In the genomic region with DNA sequence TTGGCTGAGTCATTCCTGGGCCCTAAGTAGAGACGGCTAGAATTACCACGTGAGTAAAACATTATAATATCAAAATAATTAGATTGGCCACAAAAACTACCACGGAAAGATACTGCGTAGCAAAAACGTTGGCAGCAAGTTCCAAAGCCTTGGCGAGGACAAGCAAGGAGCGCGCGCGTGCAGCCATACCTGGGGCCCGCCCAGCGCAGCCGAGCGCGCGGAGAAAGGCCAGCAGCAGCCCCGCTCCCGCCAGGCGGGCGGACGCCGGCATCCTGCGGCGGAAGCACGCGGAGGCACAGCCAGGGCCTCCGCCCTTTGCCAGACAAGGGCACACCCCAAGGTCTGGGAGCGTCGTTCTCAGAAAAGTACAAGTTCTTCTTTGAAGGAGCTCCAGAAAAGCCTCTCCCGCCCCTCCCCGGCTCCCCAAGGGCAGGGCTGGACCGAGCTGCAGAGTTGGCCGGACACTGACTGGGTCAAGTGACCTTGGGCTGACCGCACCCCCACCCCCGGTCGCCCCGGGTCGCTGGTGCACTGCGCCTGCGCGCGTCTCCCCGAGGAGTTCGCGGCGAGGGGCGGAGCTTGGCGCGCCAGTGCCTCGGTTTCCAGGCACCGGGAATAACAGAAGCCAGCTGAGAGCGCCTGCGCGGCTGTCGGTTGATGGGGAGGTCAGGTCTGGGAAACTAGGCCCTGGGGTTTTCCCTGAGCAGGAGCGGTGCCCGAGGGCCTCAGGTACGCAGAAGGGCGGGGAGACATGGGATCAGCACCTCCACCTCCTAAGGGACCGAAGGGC, we compare ENCODE assay signal across 1 cellular context.
A peak's percentile ranks its signal among the peaks of the same experiment; 100 is the strongest.
TF ChIP-seq lines count a peak whose summit lies in the region.

ZC2HC1C (plus strand) TSS at position 621 of the 790 bp plus-strand sequence. CDS start 933 bp downstream, outside the sequence.

TF ChIP-seq in HepG2, 621 proteins besides CTCF, POLR2A, EP300 and RAD21 (continued from another document and continues in another):
- TF ChIP-seq, protein P1, sequence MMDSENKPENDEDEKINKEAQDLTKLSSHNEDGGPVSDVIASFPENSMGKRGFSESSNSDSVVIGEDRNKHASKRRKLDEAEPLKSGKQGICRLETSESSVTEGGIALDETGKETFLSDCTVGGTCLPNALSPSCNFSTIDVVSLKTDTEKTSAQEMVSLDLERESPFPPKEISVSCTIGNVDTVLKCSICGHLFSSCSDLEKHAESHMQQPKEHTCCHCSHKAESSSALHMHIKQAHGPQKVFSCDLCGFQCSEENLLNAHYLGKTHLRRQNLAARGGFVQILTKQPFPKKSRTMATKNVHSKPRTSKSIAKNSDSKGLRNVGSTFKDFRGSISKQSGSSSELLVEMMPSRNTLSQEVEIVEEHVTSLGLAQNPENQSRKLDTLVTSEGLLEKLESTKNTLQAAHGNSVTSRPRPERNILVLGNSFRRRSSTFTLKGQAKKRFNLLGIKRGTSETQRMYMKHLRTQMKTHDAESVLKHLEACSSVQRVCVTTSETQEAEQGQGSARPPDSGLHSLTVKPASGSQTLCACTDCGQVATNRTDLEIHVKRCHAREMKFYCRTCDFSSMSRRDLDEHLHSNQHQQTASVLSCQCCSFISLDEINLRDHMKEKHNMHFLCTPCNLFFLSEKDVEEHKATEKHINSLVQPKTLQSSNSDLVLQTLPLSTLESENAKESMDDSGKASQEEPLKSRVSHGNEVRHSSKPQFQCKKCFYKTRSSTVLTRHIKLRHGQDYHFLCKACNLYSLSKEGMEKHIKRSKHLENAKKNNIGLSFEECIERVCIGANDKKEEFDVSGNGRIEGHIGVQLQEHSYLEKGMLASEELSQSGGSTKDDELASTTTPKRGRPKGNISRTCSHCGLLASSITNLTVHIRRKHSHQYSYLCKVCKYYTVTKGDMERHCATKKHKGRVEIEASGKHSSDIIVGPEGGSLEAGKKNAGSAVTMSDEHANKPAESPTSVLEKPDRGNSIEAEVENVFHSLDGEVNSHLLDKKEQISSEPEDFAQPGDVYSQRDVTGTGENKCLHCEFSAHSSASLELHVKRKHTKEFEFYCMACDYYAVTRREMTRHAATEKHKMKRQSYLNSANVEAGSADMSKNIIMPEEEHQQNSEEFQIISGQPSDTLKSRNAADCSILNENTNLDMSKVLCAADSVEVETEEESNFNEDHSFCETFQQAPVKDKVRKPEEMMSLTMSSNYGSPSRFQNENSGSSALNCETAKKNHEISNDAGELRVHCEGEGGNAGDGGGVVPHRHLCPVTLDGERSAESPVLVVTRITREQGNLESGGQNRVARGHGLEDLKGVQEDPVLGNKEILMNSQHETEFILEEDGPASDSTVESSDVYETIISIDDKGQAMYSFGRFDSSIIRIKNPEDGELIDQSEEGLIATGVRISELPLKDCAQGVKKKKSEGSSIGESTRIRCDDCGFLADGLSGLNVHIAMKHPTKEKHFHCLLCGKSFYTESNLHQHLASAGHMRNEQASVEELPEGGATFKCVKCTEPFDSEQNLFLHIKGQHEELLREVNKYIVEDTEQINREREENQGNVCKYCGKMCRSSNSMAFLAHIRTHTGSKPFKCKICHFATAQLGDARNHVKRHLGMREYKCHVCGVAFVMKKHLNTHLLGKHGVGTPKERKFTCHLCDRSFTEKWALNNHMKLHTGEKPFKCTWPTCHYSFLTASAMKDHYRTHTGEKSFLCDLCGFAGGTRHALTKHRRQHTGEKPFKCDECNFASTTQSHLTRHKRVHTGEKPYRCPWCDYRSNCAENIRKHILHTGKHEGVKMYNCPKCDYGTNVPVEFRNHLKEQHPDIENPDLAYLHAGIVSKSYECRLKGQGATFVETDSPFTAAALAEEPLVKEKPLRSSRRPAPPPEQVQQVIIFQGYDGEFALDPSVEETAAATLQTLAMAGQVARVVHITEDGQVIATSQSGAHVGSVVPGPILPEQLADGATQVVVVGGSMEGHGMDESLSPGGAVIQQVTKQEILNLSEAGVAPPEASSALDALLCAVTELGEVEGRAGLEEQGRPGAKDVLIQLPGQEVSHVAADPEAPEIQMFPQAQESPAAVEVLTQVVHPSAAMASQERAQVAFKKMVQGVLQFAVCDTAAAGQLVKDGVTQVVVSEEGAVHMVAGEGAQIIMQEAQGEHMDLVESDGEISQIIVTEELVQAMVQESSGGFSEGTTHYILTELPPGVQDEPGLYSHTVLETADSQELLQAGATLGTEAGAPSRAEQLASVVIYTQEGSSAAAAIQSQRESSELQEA (CRISPR knock-in tag; IDR thresholded peaks at IDR 0.05; ENCODE audit: not compliant biosample characterization), result peak; percentile 49
- TF ChIP-seq FOXC1 (CRISPR knock-in tag; IDR thresholded peaks at IDR 0.05; ENCODE audit: borderline replicate concordance), result peak; percentile 82
- no peak for TF ChIP-seq HES4 (CRISPR knock-in tag; IDR thresholded peaks at IDR 0.05; ENCODE audit: borderline replicate concordance)
- peak; percentile 93 for TF ChIP-seq ZNF747 (CRISPR knock-in tag; IDR thresholded peaks at IDR 0.05; ENCODE audit: borderline replicate concordance)
- no peak for TF ChIP-seq BCLAF1 (IDR thresholded peaks at IDR 0.05)
- TF ChIP-seq TGIF2 (CRISPR knock-in tag; IDR thresholded peaks at IDR 0.05), result peak; percentile 78; the same call in 1 of the 2 replicates
- TF ChIP-seq ZNF776 (CRISPR knock-in tag; IDR thresholded peaks at IDR 0.05), result peak; percentile 29; the same call in 1 of the 2 replicates
- TF ChIP-seq, protein P2, sequence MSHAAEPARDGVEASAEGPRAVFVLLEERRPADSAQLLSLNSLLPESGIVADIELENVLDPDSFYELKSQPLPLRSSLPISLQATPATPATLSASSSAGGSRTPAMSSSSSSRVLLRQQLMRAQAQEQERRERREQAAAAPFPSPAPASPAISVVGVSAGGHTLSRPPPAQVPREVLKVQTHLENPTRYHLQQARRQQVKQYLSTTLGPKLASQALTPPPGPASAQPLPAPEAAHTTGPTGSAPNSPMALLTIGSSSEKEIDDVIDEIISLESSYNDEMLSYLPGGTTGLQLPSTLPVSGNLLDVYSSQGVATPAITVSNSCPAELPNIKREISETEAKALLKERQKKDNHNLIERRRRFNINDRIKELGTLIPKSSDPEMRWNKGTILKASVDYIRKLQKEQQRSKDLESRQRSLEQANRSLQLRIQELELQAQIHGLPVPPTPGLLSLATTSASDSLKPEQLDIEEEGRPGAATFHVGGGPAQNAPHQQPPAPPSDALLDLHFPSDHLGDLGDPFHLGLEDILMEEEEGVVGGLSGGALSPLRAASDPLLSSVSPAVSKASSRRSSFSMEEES (CRISPR knock-in tag; IDR thresholded peaks at IDR 0.05), result no peak
- TF ChIP-seq ARNT2 (CRISPR knock-in tag; IDR thresholded peaks at IDR 0.05; ENCODE audit: low read depth), result 0 out of 2 replicates have a peak, but pooled peaks have one; percentile 31
- no peak for TF ChIP-seq ZNF562 (CRISPR knock-in tag; IDR thresholded peaks at IDR 0.05; ENCODE audit: borderline replicate concordance)
- TF ChIP-seq ZNF558 (CRISPR knock-in tag; IDR thresholded peaks at IDR 0.05; ENCODE audit: borderline replicate concordance), result peak; percentile 89; the same call in 1 of the 2 replicates
- peak; percentile 75 for TF ChIP-seq SALL2 (CRISPR knock-in tag; IDR thresholded peaks at IDR 0.05)
- TF ChIP-seq STAG1 (CRISPR knock-in tag; IDR thresholded peaks at IDR 0.05), result peak; percentile 13; the same call in 1 of the 2 replicates
- TF ChIP-seq ZNF777 (CRISPR knock-in tag; IDR thresholded peaks at IDR 0.05), result peak; percentile 53; the same call in 1 of the 2 replicates
- no peak for TF ChIP-seq HNRNPK (IDR thresholded peaks at IDR 0.05; ENCODE audit: low read depth, low read length, poor library complexity, severe bottlenecking)
- TF ChIP-seq ZNF724P (CRISPR knock-in tag; IDR thresholded peaks at IDR 0.05; ENCODE audit: borderline replicate concordance), result 0 out of 2 replicates have a peak, but pooled peaks have one; percentile 61
- no peak for TF ChIP-seq ZBTB44 (CRISPR knock-in tag; IDR thresholded peaks at IDR 0.05)
- TF ChIP-seq, protein P3, sequence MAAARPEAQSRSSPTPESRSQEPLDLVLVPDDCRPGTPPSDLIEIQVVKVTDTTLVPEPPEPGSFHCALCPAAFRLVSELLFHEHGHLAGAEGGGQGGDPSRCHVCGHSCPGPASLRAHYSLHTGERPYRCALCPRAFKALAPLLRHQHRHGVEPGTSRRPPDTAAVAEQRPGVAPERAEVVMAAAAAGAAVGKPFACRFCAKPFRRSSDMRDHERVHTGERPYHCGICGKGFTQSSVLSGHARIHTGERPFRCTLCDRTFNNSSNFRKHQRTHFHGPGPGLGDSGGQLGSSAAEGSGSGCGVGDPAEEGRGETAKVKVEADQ (CRISPR knock-in tag; IDR thresholded peaks at IDR 0.05; ENCODE audit: borderline replicate concordance), result peak; percentile 56; the same call in 1 of the 2 replicates
- TF ChIP-seq TRAFD1 (CRISPR knock-in tag; IDR thresholded peaks at IDR 0.05; ENCODE audit: borderline replicate concordance), result no peak
- TF ChIP-seq SNAPC4 (CRISPR knock-in tag; IDR thresholded peaks at IDR 0.05), result no peak; the same call in 1 of the 2 replicates
- peak; percentile 79; the same call in 1 of the 2 replicates for TF ChIP-seq TP53 (CRISPR knock-in tag; conservative IDR thresholded peaks at IDR 0.05)
